Comparison of ENCODE assay signal across 23 cellular contexts in the genomic region with DNA sequence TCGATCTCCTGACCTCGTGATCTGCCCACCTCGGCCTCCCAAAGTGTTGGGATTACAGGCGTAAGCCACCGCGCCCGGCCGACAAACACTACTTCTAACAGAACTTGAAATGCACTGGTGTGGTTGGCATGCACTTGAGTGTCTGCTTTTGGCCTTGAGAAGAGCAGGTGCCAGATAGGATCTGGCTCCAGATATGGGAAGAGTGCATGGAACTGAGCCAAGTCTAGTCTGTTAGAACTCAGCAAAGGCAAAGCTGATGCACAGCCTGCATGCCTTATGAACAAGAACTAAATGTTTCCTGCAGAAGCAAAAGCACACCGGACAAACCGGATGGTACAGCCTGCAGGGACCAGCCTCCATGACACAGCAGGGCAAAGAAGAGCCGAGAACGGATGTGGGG. TPM values are rescaled to one million over a fixed set of nuclear protein-coding genes. Genes with fewer than 3 reads are reported as not detected.
DNase-seq lines count a peak whose midpoint lies in the region; ATAC-seq and TF ChIP-seq lines count a peak whose summit lies in the region.
"Had no signal": no experiment of that assay in that cellular context is flagged by ENCODE, and none has a peak within 500 bp of the region (broad histone marks: within the 10 kb centered on the region; RNA-seq: fewer than 3 reads in every experiment).

No MANE protein-coding gene starts in this region.

- no peak overlapping the region for H3K4me3 ChIP-seq in BE2C (ENCODE audit: low read depth, low read length)
- H3K4me3 ChIP-seq in colonic mucosa: no peak overlapping the region
- H3K4me3 ChIP-seq: hepatocyte, pancreas, right lobe of liver, upper lobe of left lung had no signal

- no peaks in the 10 kb centered on the region for H3K27me3 ChIP-seq in BE2C
- no peaks in the 10 kb centered on the region for H3K27me3 ChIP-seq in colonic mucosa
- H3K27me3 ChIP-seq: hepatocyte, pancreas, right lobe of liver, upper lobe of left lung had no signal

- TF ChIP-seq CTCF in BE2C (IDR thresholded peaks at IDR 0.05; ENCODE audit: low read depth, low read length) (no peak), colonic mucosa (IDR thresholded peaks at IDR 0.05) (no peak)

- no peak overlapping the region for H3K27ac ChIP-seq in colonic mucosa
- H3K27ac ChIP-seq: hepatocyte, pancreas, right lobe of liver, upper lobe of left lung had no signal

- H3K4me1 ChIP-seq in BE2C (no peaks in the 10 kb centered on the region), colonic mucosa (no peaks in the 10 kb centered on the region)
- H3K4me1 ChIP-seq: pancreas, right lobe of liver, upper lobe of left lung had no signal

- DNase-seq in BE2C (peak; percentile 52), NCI-H1092 (lab: John Stamatoyannopoulos, UW) (peak; percentile 64), NCI-H345 treated with DMSO at 0.1 percent for 48 hours (lab: John Stamatoyannopoulos, UW; ENCODE audit: unreplicated experiment) (peak; percentile 72), cerebellar cortex (ENCODE audit: low spot score) (peak; percentile 81), hippocampal formation (lab: John Stamatoyannopoulos, UW) (no peak), colonic mucosa (no peak)
- DNase-seq: ACHN; activated CD4-positive, alpha-beta T cell treated with anti-CD3 and anti-CD28 coated beads for 48 hours; activated naive CD4-positive, alpha-beta T cell; CD4-positive, CD25-positive, alpha-beta regulatory T cell; effector memory CD8-positive, alpha-beta T cell; H9; Karpas-422; naive thymus-derived CD8-positive, alpha-beta T cell; NCI-H82; pancreas; right lobe of liver; stimulated activated naive CD4-positive, alpha-beta T cell treated with Interleukin-2 at 50 U/mL for 16 hours; upper lobe of left lung had no signal

- H3K9me3 ChIP-seq in BE2C (no peaks in the 10 kb centered on the region), colonic mucosa (no peaks in the 10 kb centered on the region)
- H3K9me3 ChIP-seq: pancreas, right lobe of liver had no signal

- ATAC-seq in HG03280 (IDR thresholded peaks at IDR 0.05; ENCODE audit: unreplicated experiment): no peak
- ATAC-seq in HG03432 (IDR thresholded peaks at IDR 0.05; ENCODE audit: unreplicated experiment): no peak
- ATAC-seq: effector memory CD8-positive, alpha-beta T cell; naive thymus-derived CD8-positive, alpha-beta T cell; Panc1; pancreas; right lobe of liver had no signal

- H3K36me3 ChIP-seq in BE2C (no peaks in the 10 kb centered on the region), colonic mucosa (no peaks in the 10 kb centered on the region)
- H3K36me3 ChIP-seq: pancreas, right lobe of liver, upper lobe of left lung had no signal

- intact Hi-C loops in colonic mucosa (cut with DNase I): no loop called here

- H3K9ac ChIP-seq in colonic mucosa (ENCODE audit: low read depth in 2 of 2, low read length in 2 of 2): no peak overlapping the region

RNA-seq across cellular contexts. Expression of gene TBL1X, which starts 35.1 kb away (rescaled TPM):
- 14.1 TPM for polyA plus RNA-seq in BE2C (2012; ENCODE audit: insufficient read depth, insufficient read length, low read depth)
- total RNA-seq in colonic mucosa: 10 to 100 TPM; 16.3 to 18.9 TPM

Comparison
In these comparisons a context has a peak if more than half of its experiments do, and no peak if none do; other contexts are left out.
1. DNase-seq: peak in BE2C (single experiment), NCI-H1092 (single experiment), NCI-H345 treated with DMSO at 0.1 percent for 48 hours (single experiment) and cerebellar cortex (single experiment); none in hippocampal formation (0 of 2) and colonic mucosa (single experiment).